Comparison of ENCODE assay signal across 1 cellular context in genomic region chr12:95073698-95074520, GRCh38.
TF ChIP-seq lines count a peak whose summit lies in the region.

No MANE protein-coding gene starts in this region.

TF ChIP-seq in GM12878, 131 proteins besides CTCF, POLR2A, EP300 and RAD21 (continued from another document):
- TF ChIP-seq ZNF592 (IDR thresholded peaks at IDR 0.05) (peak; percentile 45; the same call in 1 of the 2 replicates), MTA2 (IDR thresholded peaks at IDR 0.05; ENCODE audit: low read depth) (peak; percentile 5; the same call in 1 of the 2 replicates), BHLHE40 (IDR thresholded peaks at IDR 0.05; ENCODE audit: borderline replicate concordance in 1 of 2, low read depth in 2 of 2, low read length in 1 of 2) (peak; percentile 81 to 85), ZBED1 (IDR thresholded peaks at IDR 0.05; ENCODE audit: borderline replicate concordance) (no peak), SMC3 (IDR thresholded peaks at IDR 0.05; ENCODE audit: borderline replicate concordance, low read length) (peak; percentile 45; the same call in 1 of the 2 replicates), EGR1 (IDR thresholded peaks at IDR 0.05; ENCODE audit: borderline replicate concordance in 1 of 2, low read depth in 2 of 2, low read length in 2 of 2) (peak in 1 of 2 experiments; percentile 52; a peak in 1 of 3 replicates), BCL3 (IDR thresholded peaks at IDR 0.05; ENCODE audit: borderline replicate concordance, insufficient read depth, low read depth, low read length, poor library complexity, severe bottlenecking) (peak; percentile 41), SREBF1 (IDR thresholded peaks at IDR 0.05; ENCODE audit: low read length) (no peak), JUNB (IDR thresholded peaks at IDR 0.05) (peak; percentile 67), POU2F2 (IDR thresholded peaks at IDR 0.05; ENCODE audit: borderline replicate concordance, low read depth, low read length) (0 out of 3 replicates have a peak, but pooled peaks have one; percentile 18)
